In genomic region chrX:7242613-7243012, GRCh38 we compare ENCODE assay signal across 14 cellular contexts.
DNase-seq lines count a peak whose midpoint lies in the region; ATAC-seq and TF ChIP-seq lines count a peak whose summit lies in the region.
"Had no signal": no experiment of that assay in that cellular context is flagged by ENCODE, and none has a peak within 500 bp of the region (broad histone marks: within the 10 kb centered on the region; RNA-seq: fewer than 3 reads in every experiment).

No MANE protein-coding gene starts in this region.

- H3K9me3 ChIP-seq in vagina (no peaks in the 10 kb centered on the region), endodermal cell (ENCODE audit: control insufficient read depth, low read length) (no peaks in the 10 kb centered on the region)

- ATAC-seq in GM18505 (IDR thresholded peaks at IDR 0.05; ENCODE audit: unreplicated experiment) = peak; percentile 99
- ATAC-seq in GM19438 (IDR thresholded peaks at IDR 0.05; ENCODE audit: low read depth, unreplicated experiment) = peak; percentile 91
- peak; percentile 94 for ATAC-seq in HG02840 (IDR thresholded peaks at IDR 0.05; ENCODE audit: low FRiP score, unreplicated experiment)
- peak; percentile 98 for ATAC-seq in HG03520 (IDR thresholded peaks at IDR 0.05; ENCODE audit: unreplicated experiment)
- ATAC-seq: HepG2, WTC11 had no signal

- no peaks in the 10 kb centered on the region for H3K36me3 Mint-ChIP-seq in endodermal cell (ENCODE audit: low read depth)
- H3K36me3 Mint-ChIP-seq: WTC11 had no signal

- TF ChIP-seq CTCF in vagina (IDR thresholded peaks at IDR 0.05) = no peak
- TF ChIP-seq CTCF in endodermal cell (conservative IDR thresholded peaks at IDR 0.05) = no peak

- 100% methylated on average over 1 of the region's 1 CpG; no CpG with 5 or more reads in 1 of the 2 experiments for WGBS in endodermal cell (ENCODE audit: insufficient coverage in 1 of 2, insufficient read length in 1 of 2), 2 experiments

- H3K4me1 ChIP-seq in vagina = no peaks in the 10 kb centered on the region
- no peaks in the 10 kb centered on the region for H3K4me1 ChIP-seq in endodermal cell (ENCODE audit: control insufficient read depth, insufficient read depth, low read length)

- H3K4me1 Mint-ChIP-seq in endodermal cell = no peaks in the 10 kb centered on the region

- intact Hi-C loops in vagina (cut with DNase I) = no loop called here

- no peak overlapping the region for H3K27ac ChIP-seq in vagina
- H3K27ac ChIP-seq in endodermal cell (ENCODE audit: low read depth, low read length) = no peak overlapping the region
- H3K27ac ChIP-seq: C4-2B, cardiac muscle cell had no signal

- no peak overlapping the region for H3K4me3 ChIP-seq in vagina
- H3K4me3 ChIP-seq in endodermal cell (ENCODE audit: low read length) = no peak overlapping the region
- H3K4me3 ChIP-seq: cardiac muscle cell had no signal

- TF ChIP-seq POLR2A in GM18505 (IDR thresholded peaks at IDR 0.05; ENCODE audit: borderline replicate concordance, extremely low read depth, insufficient read depth, insufficient read length) = no peak
- TF ChIP-seq POLR2A in vagina (IDR thresholded peaks at IDR 0.05) = no peak

- no peak overlapping the region for H3K27ac Mint-ChIP-seq in endodermal cell
- H3K27ac Mint-ChIP-seq: WTC11 had no signal

- H3K27me3 ChIP-seq in vagina = no peaks in the 10 kb centered on the region
- H3K27me3 ChIP-seq in endodermal cell (ENCODE audit: control insufficient read depth, insufficient read depth, low read length, poor library complexity, severe bottlenecking) = no peaks in the 10 kb centered on the region
- H3K27me3 ChIP-seq: cardiac muscle cell had no signal

- H3K36me3 ChIP-seq in vagina (no peaks in the 10 kb centered on the region), endodermal cell (ENCODE audit: control insufficient read depth, insufficient read depth, low read length) (no peaks in the 10 kb centered on the region)
- H3K36me3 ChIP-seq: cardiac muscle cell had no signal

- peaks cover 1% of the 10 kb centered on the region for H3K9me3 Mint-ChIP-seq in endodermal cell

- H3K9ac ChIP-seq in endodermal cell (ENCODE audit: extremely low read depth, low read length, poor library complexity, severe bottlenecking) = no peak overlapping the region

- no peak overlapping the region for H3K4me3 Mint-ChIP-seq in endodermal cell
- H3K4me3 Mint-ChIP-seq: WTC11 had no signal

- H3K27me3 Mint-ChIP-seq in endodermal cell (ENCODE audit: insufficient read depth) = no peaks in the 10 kb centered on the region

- DNase-seq in NCI-H510A (lab: John Stamatoyannopoulos, UW) (no peak), vagina (ENCODE audit: extremely low spot score in 2 of 2) (no peak), anterior cingulate cortex (lab: John Stamatoyannopoulos, UW) (no peak), endodermal cell (no peak)
- DNase-seq: NCI-H2029 treated with DMSO at 0.1 percent for 48 hours, RPMI8226 had no signal
